20 cellular contexts compared by ENCODE assay signal in the genomic region with DNA sequence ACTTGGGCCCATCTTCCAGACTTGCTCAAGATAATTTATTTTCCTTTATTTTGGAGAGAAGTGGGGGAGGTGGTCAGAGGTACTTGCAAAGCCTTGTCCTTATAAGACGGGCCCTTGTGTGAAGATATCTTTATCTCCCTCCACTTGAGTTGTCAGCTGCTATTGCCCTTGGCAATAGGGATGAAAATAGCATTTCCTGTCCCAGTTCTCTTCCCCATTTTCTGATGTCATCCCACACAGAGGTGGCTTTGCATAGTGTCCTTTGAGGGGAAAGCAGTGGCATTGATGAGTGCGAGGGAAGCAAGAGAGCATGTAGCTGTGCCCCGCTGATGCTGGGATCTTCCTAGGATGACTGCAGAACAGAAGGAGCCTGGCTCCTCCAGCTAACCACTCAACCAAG. TPM values are rescaled to one million over a fixed set of nuclear protein-coding genes. Genes with fewer than 3 reads are reported as not detected.
DNase-seq lines count a peak whose midpoint lies in the region; ATAC-seq and TF ChIP-seq lines count a peak whose summit lies in the region.
"Had no signal": no experiment of that assay in that cellular context is flagged by ENCODE, and none has a peak within 500 bp of the region (broad histone marks: within the 10 kb centered on the region; RNA-seq: fewer than 3 reads in every experiment).

No MANE protein-coding gene starts in this region.

- H3K4me1 ChIP-seq in ovary (ENCODE audit: insufficient read depth), result no peaks in the 10 kb centered on the region
- H3K4me1 ChIP-seq: Peyer's patch had no signal

- CTCF ChIA-PET in activated CD4-positive, alpha-beta memory T cell treated with anti-CD3 and anti-CD28 coated beads for 36 hours (lab: Charles Lee), result no interaction called here

- H3K36me3 ChIP-seq in ovary, result no peaks in the 10 kb centered on the region
- H3K36me3 ChIP-seq: Peyer's patch had no signal

- no peaks in the 10 kb centered on the region for H3K9me3 Mint-ChIP-seq in activated CD4-positive, alpha-beta memory T cell treated with anti-CD3 and anti-CD28 coated beads for 36 hours

- no peak overlapping the region for H3K4me3 ChIP-seq in ovary
- H3K4me3 ChIP-seq: GM23248, Peyer's patch had no signal

- TF ChIP-seq EP300 in ovary (IDR thresholded peaks at IDR 0.05), result no peak

- H3K27ac Mint-ChIP-seq in activated CD4-positive, alpha-beta memory T cell treated with anti-CD3 and anti-CD28 coated beads for 36 hours, result no peak overlapping the region

- no peaks in the 10 kb centered on the region for H3K27me3 Mint-ChIP-seq in activated CD4-positive, alpha-beta memory T cell treated with anti-CD3 and anti-CD28 coated beads for 36 hours

- TF ChIP-seq CTCF in ovary (IDR thresholded peaks at IDR 0.05), result no peak

- H3K36me3 Mint-ChIP-seq in activated CD4-positive, alpha-beta memory T cell treated with anti-CD3 and anti-CD28 coated beads for 36 hours, result no peaks in the 10 kb centered on the region

- H3K27ac ChIP-seq in ovary, result no peak overlapping the region
- H3K27ac ChIP-seq: C4-2B, GM23248, Peyer's patch had no signal

- no peaks in the 10 kb centered on the region for H3K4me1 Mint-ChIP-seq in activated CD4-positive, alpha-beta memory T cell treated with anti-CD3 and anti-CD28 coated beads for 36 hours (ENCODE audit: low read depth)

- DNase-seq in Ammon's horn (ENCODE audit: low spot score) (peak; percentile 27), KBM-7 (peak; percentile 19), RPMI7951 (ENCODE audit: low read depth) (peak; percentile 27), globus pallidus (ENCODE audit: low spot score) (peak; percentile 23), GM03348 (ENCODE audit: low spot score) (no peak), ovary (no peak)
- no peak for DNase-seq in activated CD4-positive, alpha-beta memory T cell treated with anti-CD3 and anti-CD28 coated beads for 36 hours
- DNase-seq: 8988T, HCEC 1CT, NCI-H1105 treated with DMSO at 0.1 percent for 48 hours, NCI-H1694 treated with DMSO at 0.1 percent for 48 hours, NCI-H2107, NCI-H2227 treated with DMSO at 0.1 percent for 48 hours, NCI-H524, Peyer's patch, SHP77 treated with DMSO at 0.1 percent for 48 hours, SW 1271 had no signal

- WGBS in ovary, 3 donors, result 69 to 79% (median 70%) methylated on average over 3 of the region's 3 CpGs

- H3K9me3 ChIP-seq in ovary, result no peaks in the 10 kb centered on the region
- H3K9me3 ChIP-seq: Peyer's patch had no signal

- no peaks in the 10 kb centered on the region for H3K27me3 ChIP-seq in ovary
- H3K27me3 ChIP-seq: Peyer's patch had no signal

- no peak overlapping the region for H3K4me3 Mint-ChIP-seq in activated CD4-positive, alpha-beta memory T cell treated with anti-CD3 and anti-CD28 coated beads for 36 hours

- intact Hi-C loops in ovary (cut with DNase I), result no loop called here
- intact Hi-C loops in activated CD4-positive, alpha-beta memory T cell treated with anti-CD3 and anti-CD28 coated beads for 36 hours (cut with micrococcal nuclease), result no loop called here

- in situ Hi-C loops in KBM-7 (cut with MboI; ENCODE audit: low pct_unique_long_range_greater_than_20kb, low sequenced_read_pairs), result no loop called here

- POLR2A ChIA-PET in activated CD4-positive, alpha-beta memory T cell treated with anti-CD3 and anti-CD28 coated beads for 36 hours (lab: Charles Lee), result no interaction called here

- TF ChIP-seq POLR2A in ovary (IDR thresholded peaks at IDR 0.05), result no peak

- no peak for ATAC-seq in GM18909 (IDR thresholded peaks at IDR 0.05; ENCODE audit: poor library complexity, unreplicated experiment)

RNA-seq across cellular contexts. Expression of gene TUBGCP5, which starts 41.9 kb away (rescaled TPM):
- 20.1 and 21.9 TPM in 2 replicates for total RNA-seq in RPMI7951 (2014; rRNA removed; shearing (Covaris generic))
- 10 to 100 TPM; 10.2 to 25.6 (median 16.4) TPM for total RNA-seq in ovary
- 10 to 100 TPM in 1 of 2 donors, 1 to 10 TPM in 1; 8.5 to 14.4 TPM for polyA plus RNA-seq in ovary
- total RNA-seq in activated CD4-positive, alpha-beta memory T cell treated with anti-CD3 and anti-CD28 coated beads for 36 hours, result 10 to 100 TPM; 13.7 to 15.3 TPM

RNA-seq across cellular contexts. Expression of gene GOLGA6L1, which starts 55.4 kb away (rescaled TPM):
- total RNA-seq in RPMI7951 (2014; rRNA removed; shearing (Covaris generic)), result not detected in 2 replicates
- not detected for total RNA-seq in ovary
- polyA plus RNA-seq in ovary, result not detected
- total RNA-seq in activated CD4-positive, alpha-beta memory T cell treated with anti-CD3 and anti-CD28 coated beads for 36 hours, result not detected
- total RNA-seq: GM23248, Peyer's patch had no signal
- polyA plus RNA-seq: GM23248 had no signal

Comparison
In these comparisons a context has a peak if more than half of its experiments do, and no peak if none do; other contexts are left out.
1. DNase-seq: peak in Ammon's horn (single experiment), KBM-7 (single experiment), RPMI7951 (single experiment) and globus pallidus (single experiment); none in GM03348 (single experiment), ovary (0 of 5) and activated CD4-positive, alpha-beta memory T cell treated with anti-CD3 and anti-CD28 coated beads for 36 hours (single experiment).